In the genomic region with DNA sequence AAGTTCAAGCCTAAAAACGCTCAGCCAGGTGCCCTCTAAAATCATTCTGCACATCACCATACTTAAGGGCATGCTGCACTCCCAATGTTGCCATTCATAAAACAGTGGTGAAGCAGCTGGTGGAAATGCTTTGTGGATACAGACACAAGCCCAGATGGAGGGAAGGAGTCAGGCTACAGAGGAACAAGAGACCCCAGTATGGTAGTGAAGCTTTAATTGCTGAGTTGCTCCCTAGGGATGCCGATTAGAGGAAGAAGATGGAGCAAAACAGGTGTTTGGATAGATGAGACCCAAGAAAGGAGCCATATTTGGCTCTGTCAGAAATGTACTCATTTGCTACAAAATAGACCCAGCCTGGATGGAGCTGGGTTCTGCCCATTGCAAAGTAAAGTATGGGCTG, we compare ENCODE assay signal across 24 cellular contexts.
"Had no signal": no experiment of that assay in that cellular context is flagged by ENCODE, and none has a peak within 500 bp of the region (broad histone marks: within the 10 kb centered on the region; RNA-seq: fewer than 3 reads in every experiment).

No MANE protein-coding gene starts in this region.

- H3K36me3 ChIP-seq: neural progenitor cell, ovary, right lobe of liver, sigmoid colon, stomach, thoracic aorta, thyroid gland, tibial nerve, upper lobe of left lung, vagina had no signal

- H3K9me3 ChIP-seq: ovary, psoas muscle, right lobe of liver, sigmoid colon, thoracic aorta, thyroid gland, upper lobe of left lung, vagina had no signal

- H3K27me3 ChIP-seq: neural progenitor cell, ovary, right lobe of liver, sigmoid colon, stomach, thyroid gland, tibial nerve, upper lobe of left lung, vagina had no signal

- DNase-seq: natural killer cell; occipital lobe; ovary; posterior cingulate gyrus; psoas muscle; right cardiac atrium; right lobe of liver; sigmoid colon; small intestine; stimulated activated CD4-positive, alpha-beta T cell treated with anti-CD3 and anti-CD28 coated beads, Interleukin-15, amount 100 ng/mL, for 24 hours; stimulated activated CD4-positive, alpha-beta T cell treated with anti-CD3 and anti-CD28 coated beads, Interleukin-2, amount 100 ng/mL, for 24 hours; stimulated activated CD4-positive, alpha-beta T cell treated with anti-CD3 and anti-CD28 coated beads, Interleukin-2, amount 100 ng/mL, for 48 hours; stimulated activated CD4-positive, alpha-beta T cell treated with anti-CD3 and anti-CD28 coated beads, Interleukin-4, amount 100 ng/mL, for 24 hours; stimulated activated naive B cell treated with anti-CD40 and anti-IgM and Interleukin-4, amounts not matched to agents 10 μg/mL and 1 μg/mL and 100 μg/mL, for 72 hours; stimulated activated naive CD4-positive, alpha-beta T cell treated with Interleukin-2 at 50 U/mL for 16 hours; stomach; thyroid gland; trophoblast cell; upper lobe of left lung had no signal

- H3K4me1 ChIP-seq: neural progenitor cell, parathyroid adenoma, psoas muscle, right lobe of liver, sigmoid colon, stomach, thyroid gland, tibial nerve, upper lobe of left lung, vagina had no signal

- H3K27ac ChIP-seq: neural progenitor cell, ovary, parathyroid adenoma, psoas muscle, right lobe of liver, sigmoid colon, stomach, thoracic aorta, thyroid gland, tibial nerve, upper lobe of left lung, vagina had no signal

- H3K4me3 ChIP-seq: neural progenitor cell, ovary, psoas muscle, right lobe of liver, sigmoid colon, stomach, thoracic aorta, thyroid gland, tibial nerve, upper lobe of left lung, vagina had no signal
